10 cellular contexts compared by ENCODE assay signal in genomic region chr16:2560798-2561133, GRCh38. TPM values are rescaled to one million over a fixed set of nuclear protein-coding genes. Genes with fewer than 3 reads are reported as not detected.
DNase-seq lines count a peak whose midpoint lies in the region; ATAC-seq and TF ChIP-seq lines count a peak whose summit lies in the region.
"Not testable (repeated sequence)": the region's sequence is repeated elsewhere in the genome, so short reads cannot be mapped to it uniquely, and the experiment has no call there.
"Had no signal": no experiment of that assay in that cellular context is flagged by ENCODE, and none has a peak within 500 bp of the region (broad histone marks: within the 10 kb centered on the region; RNA-seq: fewer than 3 reads in every experiment).

No MANE protein-coding gene starts in this region.

- not testable (repeated sequence) for H3K36me3 ChIP-seq in BE2C

- H3K27me3 Mint-ChIP-seq in activated naive CD4-positive, alpha-beta T cell treated with anti-CD3 and anti-CD28 coated beads, Interleukin-2, amount 10 ng/mL, durations not matched to agents 7 days and 5 days; natural killer cell (ENCODE audit: low read depth in 2 of 2): not testable (repeated sequence)

- H3K4me1 Mint-ChIP-seq in activated naive CD4-positive, alpha-beta T cell treated with anti-CD3 and anti-CD28 coated beads, Interleukin-2, amount 10 ng/mL, durations not matched to agents 7 days and 5 days; natural killer cell: not testable (repeated sequence)

- H3K4me3 ChIP-seq in BE2C (ENCODE audit: low read depth, low read length); fibroblast of the aortic adventitia (ENCODE audit: low read depth, low read length): not testable (repeated sequence)

- H3K4me3 Mint-ChIP-seq in activated naive CD4-positive, alpha-beta T cell treated with anti-CD3 and anti-CD28 coated beads, Interleukin-2, amount 10 ng/mL, durations not matched to agents 7 days and 5 days; natural killer cell: not testable (repeated sequence)

- H3K9me3 ChIP-seq in BE2C, result not testable (repeated sequence)

- not testable (repeated sequence) for H3K4me1 ChIP-seq in BE2C

- peak; percentile 69 for DNase-seq in BE2C
- peak; percentile 52 for DNase-seq in activated CD4-positive, alpha-beta T cell treated with anti-CD3 and anti-CD28 coated beads for 1 hour
- peak; percentile 80 for DNase-seq in activated naive CD4-positive, alpha-beta T cell treated with anti-CD3 and anti-CD28 coated beads, Interleukin-2, amount 10 ng/mL, durations not matched to agents 7 days and 5 days
- not testable (repeated sequence) for DNase-seq in fibroblast of the aortic adventitia (ENCODE audit: low read depth)
- peak; percentile 67 for DNase-seq in natural killer cell
- peak in 2 of 3 experiments; percentile 22 to 67 for DNase-seq in stimulated activated CD4-positive, alpha-beta T cell treated with anti-CD3 and anti-CD28 coated beads, TNF-alpha, amount 100 ng/mL, for 24 hours (ENCODE audit: low read depth in 3 of 3)

- H3K27ac Mint-ChIP-seq in activated naive CD4-positive, alpha-beta T cell treated with anti-CD3 and anti-CD28 coated beads, Interleukin-2, amount 10 ng/mL, durations not matched to agents 7 days and 5 days; natural killer cell: not testable (repeated sequence)

- TF ChIP-seq CTCF in BE2C (IDR thresholded peaks at IDR 0.05; ENCODE audit: low read depth, low read length), result peak; percentile 29; the same call in 1 of the 2 replicates
- peak; percentile 46 for TF ChIP-seq CTCF in fibroblast of the aortic adventitia (IDR thresholded peaks at IDR 0.05; ENCODE audit: insufficient read depth, low read length)
- peak; percentile 51 for TF ChIP-seq CTCF in natural killer cell (IDR thresholded peaks at IDR 0.05)

- not testable (repeated sequence) for H3K27me3 ChIP-seq in BE2C

- CTCF ChIA-PET in activated naive CD4-positive, alpha-beta T cell treated with anti-CD3 and anti-CD28 coated beads, Interleukin-2, amount 10 ng/mL, durations not matched to agents 7 days and 5 days (lab: Charles Lee), result not testable (repeated sequence)

- intact Hi-C loops in natural killer cell (cut with micrococcal nuclease), result not testable (repeated sequence)

- ATAC-seq in GM19438 (IDR thresholded peaks at IDR 0.05; ENCODE audit: low read depth, unreplicated experiment) (peak; percentile 47), HG03342 (IDR thresholded peaks at IDR 0.05; ENCODE audit: unreplicated experiment) (peak; percentile 53), natural killer cell (peak; percentile 92 to 99 (median 94))

- not testable (repeated sequence) for H3K36me3 Mint-ChIP-seq in activated naive CD4-positive, alpha-beta T cell treated with anti-CD3 and anti-CD28 coated beads, Interleukin-2, amount 10 ng/mL, durations not matched to agents 7 days and 5 days; natural killer cell

- H3K9me3 Mint-ChIP-seq in activated naive CD4-positive, alpha-beta T cell treated with anti-CD3 and anti-CD28 coated beads, Interleukin-2, amount 10 ng/mL, durations not matched to agents 7 days and 5 days; natural killer cell: not testable (repeated sequence)

RNA-seq across cellular contexts. Expression of gene PDPK1, which starts 22.9 kb away (rescaled TPM):
- polyA plus RNA-seq in BE2C (2012; ENCODE audit: insufficient read depth, insufficient read length, low read depth), result 52.4 TPM
- total RNA-seq in fibroblast of the aortic adventitia (ENCODE audit: low replicate concordance), result 27.9 and 29.9 TPM in 2 replicates
- total RNA-seq in natural killer cell, result 10 to 100 TPM; 63.1 to 80.7 (median 73.5) TPM

RNA-seq across cellular contexts. Expression of gene CEMP1, which starts 29.6 kb away (rescaled TPM):
- polyA plus RNA-seq in BE2C (2012; ENCODE audit: insufficient read depth, insufficient read length, low read depth), result 4.7 TPM
- total RNA-seq in fibroblast of the aortic adventitia (ENCODE audit: low replicate concordance), result not detected in 2 replicates
- total RNA-seq in natural killer cell, result under 1 TPM; 0.28 to 0.56 (median 0.45) TPM
- total RNA-seq: LHCN-M2, urinary bladder had no signal

RNA-seq across cellular contexts. Expression of gene AMDHD2, which starts 40.6 kb away (rescaled TPM):
- polyA plus RNA-seq in BE2C (2012; ENCODE audit: insufficient read depth, insufficient read length, low read depth), result 39.4 TPM
- total RNA-seq in fibroblast of the aortic adventitia (ENCODE audit: low replicate concordance) (59.9 and 74.3 TPM in 2 replicates), natural killer cell (100 to 1,000 TPM; 129 to 162 (median 144) TPM)

RNA-seq across cellular contexts. Expression of gene ATP6V0C, which starts 47.0 kb away (rescaled TPM):
- polyA plus RNA-seq in BE2C (2012; ENCODE audit: insufficient read depth, insufficient read length, low read depth), result 645 TPM
- total RNA-seq in fibroblast of the aortic adventitia (ENCODE audit: low replicate concordance), result 5.3 and 48.9 TPM in 2 replicates
- total RNA-seq in natural killer cell, result 100 to 1,000 TPM; 183 to 242 (median 217) TPM
